Comparison of ENCODE assay signal across 25 cellular contexts in the genomic region with DNA sequence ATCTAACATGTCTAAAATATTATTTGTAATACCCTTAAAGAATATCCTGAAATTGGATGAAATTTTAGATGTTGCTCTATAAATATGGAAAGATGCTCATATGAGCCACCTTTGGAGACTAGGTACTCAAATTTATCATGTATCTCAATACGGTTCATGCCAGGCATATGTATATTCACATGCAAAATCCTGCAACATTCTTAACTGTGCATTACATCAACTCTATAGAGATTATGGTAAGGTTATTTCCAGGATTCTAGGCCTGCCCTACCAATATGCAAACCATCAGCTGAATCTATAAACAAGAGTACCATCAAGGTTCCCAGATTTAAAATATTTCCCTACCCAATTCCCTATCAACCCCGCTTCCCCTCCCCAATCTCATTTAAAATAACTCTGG. TPM values are rescaled to one million over a fixed set of nuclear protein-coding genes. Genes with fewer than 3 reads are reported as not detected.
DNase-seq lines count a peak whose midpoint lies in the region; ATAC-seq, FAIRE-seq and TF ChIP-seq lines count a peak whose summit lies in the region.
"Had no signal": no experiment of that assay in that cellular context is flagged by ENCODE, and none has a peak within 500 bp of the region (broad histone marks: within the 10 kb centered on the region; RNA-seq: fewer than 3 reads in every experiment).

No MANE protein-coding gene starts in this region.

- H3K27me3 ChIP-seq in Karpas-422 (ENCODE audit: low read length) (no peaks in the 10 kb centered on the region), GM12878 (replicated peaks in 1 of 2; ENCODE audit: control insufficient read depth in 2 of 2, insufficient read depth in 2 of 2, low read length in 1 of 2) (no peaks in the 10 kb centered on the region)
- H3K27me3 ChIP-seq: BE2C, BLaER1 had no signal

- H4K20me1 ChIP-seq in Karpas-422 (ENCODE audit: insufficient read depth, low read depth, low read length) (peaks cover 46% of the 10 kb centered on the region), GM12878 (ENCODE audit: control insufficient read depth, insufficient read depth) (no peaks in the 10 kb centered on the region)
- H4K20me1 ChIP-seq: BLaER1 had no signal

- no peaks in the 10 kb centered on the region for H3K9me3 Mint-ChIP-seq in stimulated activated effector memory CD8-positive, alpha-beta T cell treated with anti-CD3 and anti-CD28 coated beads, Interleukin-12 subunit alpha, Interleukin-12 subunit beta, amount 100 ng/mL, for 72 hours
- H3K9me3 Mint-ChIP-seq: CD4-positive, alpha-beta memory T cell; CD4-positive, CD25-positive, alpha-beta regulatory T cell; CD8-positive, alpha-beta memory T cell had no signal

- H3K4me2 ChIP-seq in Karpas-422 (ENCODE audit: low read depth, low read length, poor library complexity, severe bottlenecking) (peak overlapping the region; percentile 38), GM12878 (ENCODE audit: control insufficient read depth, insufficient read depth) (no peak overlapping the region)
- H3K4me2 ChIP-seq: BLaER1 had no signal

- SMC1A ChIA-PET in GM12878 (lab: Charles Lee; ENCODE audit: uncharacterized antibody, unreplicated experiment) = interaction anchor here (0.7 to 5.2 kb wide), 17 partner anchors 8 to 124 kb away, joined by 3 to 42 read pairs (median 4); no protein-coding TSS in a partner anchor

- no peaks in the 10 kb centered on the region for H3K9me3 ChIP-seq in HEK293 (ENCODE audit: control insufficient read depth, insufficient read depth, low read depth, low read length)
- H3K9me3 ChIP-seq in Karpas-422 (ENCODE audit: low read length) = no peaks in the 10 kb centered on the region
- no peaks in the 10 kb centered on the region for H3K9me3 ChIP-seq in GM12878 (replicated peaks; ENCODE audit: control insufficient read depth, insufficient read depth, low read length)
- H3K9me3 ChIP-seq: BE2C, BLaER1 had no signal

- no peak for TF ChIP-seq EP300 in GM12878 (IDR thresholded peaks at IDR 0.05; ENCODE audit: borderline replicate concordance in 1 of 2, control insufficient read depth in 1 of 2, low read depth in 2 of 2, low read length in 2 of 2)

- H3K79me2 ChIP-seq in Karpas-422 (ENCODE audit: low read length) = peaks cover 100% of the 10 kb centered on the region
- H3K79me2 ChIP-seq in GM12878 (ENCODE audit: control insufficient read depth, insufficient read depth, low read length) = peaks cover 83% of the 10 kb centered on the region

- no peak overlapping the region for H3K27ac Mint-ChIP-seq in stimulated activated effector memory CD8-positive, alpha-beta T cell treated with anti-CD3 and anti-CD28 coated beads, Interleukin-12 subunit alpha, Interleukin-12 subunit beta, amount 100 ng/mL, for 72 hours
- H3K27ac Mint-ChIP-seq: CD14-positive monocyte; CD4-positive, alpha-beta memory T cell; CD4-positive, CD25-positive, alpha-beta regulatory T cell had no signal

- no peaks in the 10 kb centered on the region for H3K36me3 ChIP-seq in HEK293 (ENCODE audit: control insufficient read depth in 2 of 2, insufficient read depth in 1 of 2, low read length in 2 of 2)
- H3K36me3 ChIP-seq in Karpas-422 (ENCODE audit: insufficient read depth, low read length) = 0 out of 2 replicates have a peak, but pooled peaks cover 4% of the 10 kb centered on the region
- no peaks in the 10 kb centered on the region for H3K36me3 ChIP-seq in GM12878 (ENCODE audit: control insufficient read depth in 2 of 2, insufficient read depth in 2 of 2, low read length in 1 of 2)
- H3K36me3 ChIP-seq: BE2C, BLaER1 had no signal

- H3K4me3 Mint-ChIP-seq in stimulated activated effector memory CD8-positive, alpha-beta T cell treated with anti-CD3 and anti-CD28 coated beads, Interleukin-12 subunit alpha, Interleukin-12 subunit beta, amount 100 ng/mL, for 72 hours = no peak overlapping the region
- H3K4me3 Mint-ChIP-seq: CD14-positive monocyte; CD4-positive, CD25-positive, alpha-beta regulatory T cell had no signal

- intact Hi-C loops in GM12878 (cut with micrococcal nuclease; ENCODE audit: unreplicated experiment) = no loop called here

- H3K9ac ChIP-seq in Karpas-422 (ENCODE audit: low read length) (0 out of 2 replicates have a peak overlapping the region, but pooled peaks have one; percentile 35), GM12878 (ENCODE audit: control insufficient read depth, insufficient read depth, low read length) (no peak overlapping the region)
- H3K9ac ChIP-seq: BLaER1 had no signal

- no TSS peak for BruUV-seq in GM12878 (replicated peaks; lab: Mats Ljungman, UMichigan)

- 49% methylated on average over 2 of the region's 2 CpGs for WGBS in GM12878 (ENCODE audit: insufficient coverage, insufficient replicate concordance, low lambda C conversion rate, missing lambda C conversion rate)

- RAD21 ChIA-PET in GM12878 (lab: Charles Lee; ENCODE audit: unreplicated experiment) = interaction anchor here (0.7 to 2.6 kb wide), 4 partner anchors 10 to 110 kb away, joined by 3 to 17 read pairs (median 6); no protein-coding TSS in a partner anchor

- CTCF ChIA-PET in HEK293 (lab: Yijun Ruan, JAX) (interaction anchor here (0.6 to 1.3 kb wide), 2 partner anchors 14 to 118 kb away, joined by 3 read pairs; no protein-coding TSS in a partner anchor), GM12878 (lab: Yijun Ruan, JAX) (interaction anchor here (0.5 to 1.7 kb wide), 7 partner anchors 7 to 71 kb away, joined by 3 to 6 read pairs (median 4); no protein-coding TSS in a partner anchor)

- H3K4me1 ChIP-seq in HEK293 (ENCODE audit: control insufficient read depth, insufficient read depth, low read length) = no peaks in the 10 kb centered on the region; the same call in 1 of the 2 replicates
- H3K4me1 ChIP-seq in Karpas-422 (ENCODE audit: low read length) = peaks cover 100% of the 10 kb centered on the region
- peaks cover 12% of the 10 kb centered on the region; the same call in 1 of the 2 replicates for H3K4me1 ChIP-seq in GM12878 (ENCODE audit: control insufficient read depth, insufficient read depth, low read length)

- ATAC-seq in GM12878 (peak; percentile 68), HG03139 (IDR thresholded peaks at IDR 0.05; ENCODE audit: unreplicated experiment) (no peak)
- no peak for ATAC-seq in stimulated activated effector memory CD8-positive, alpha-beta T cell treated with anti-CD3 and anti-CD28 coated beads, Interleukin-12 subunit alpha, Interleukin-12 subunit beta, amount 100 ng/mL, for 72 hours

- POLR2A ChIA-PET in HEK293 (lab: Yijun Ruan, JAX) (no interaction called here), GM12878 (lab: Charles Lee) (interaction anchor here (0.5 to 1.9 kb wide), 5 partner anchors 10 to 162 kb away, joined by 4 to 12 read pairs (median 4); no protein-coding TSS in a partner anchor)

- FAIRE-seq in G401.6 (lab: Jason Lieb, UNC) = peak; percentile 6
- FAIRE-seq in GM12878 (lab: Jason Lieb, UNC) = no peak
- FAIRE-seq: A204.1, GM12891 had no signal

- H3K9me2 ChIP-seq in Karpas-422 (replicated peaks; ENCODE audit: insufficient read depth, low read length) = no peaks in the 10 kb centered on the region

- in situ Hi-C loops in GM12878 (cut with MboI) = no loop called here

- DNase-seq in Karpas-422 (no peak), GM12878 (ENCODE audit: low read depth, low spot score) (no peak), SK-N-DZ (ENCODE audit: low spot score) (no peak), DMS53 treated with DMSO at 0.1 percent for 48 hours (lab: John Stamatoyannopoulos, UW; ENCODE audit: unreplicated experiment) (no peak)
- no peak for DNase-seq in stimulated activated effector memory CD8-positive, alpha-beta T cell treated with anti-CD3 and anti-CD28 coated beads, Interleukin-12 subunit alpha, Interleukin-12 subunit beta, amount 100 ng/mL, for 72 hours (ENCODE audit: low spot score in 2 of 2)
- DNase-seq: 8988T; ACHN; BE2C; C1 segment of cervical spinal cord; CD4-positive, alpha-beta memory T cell; CD4-positive, CD25-positive, alpha-beta regulatory T cell; CD8-positive, alpha-beta memory T cell; COR-L47; DMS 273 treated with DMSO at 0.1 percent for 48 hours; DMS153; DMS53; DMS79 treated with DMSO at 0.1 percent for 48 hours; GDM1 had no signal

- peaks cover 73% of the 10 kb centered on the region for H3K4me1 Mint-ChIP-seq in stimulated activated effector memory CD8-positive, alpha-beta T cell treated with anti-CD3 and anti-CD28 coated beads, Interleukin-12 subunit alpha, Interleukin-12 subunit beta, amount 100 ng/mL, for 72 hours

- H3K27ac ChIP-seq in HEK293 (ENCODE audit: extremely low read depth, low read depth, low read length) = no peak overlapping the region
- peak overlapping the region; percentile 74 for H3K27ac ChIP-seq in Karpas-422 (ENCODE audit: low read length)
- H3K27ac ChIP-seq in GM12878 (ENCODE audit: control insufficient read depth, insufficient read depth) = no peak overlapping the region
- H3K27ac ChIP-seq: BLaER1 had no signal

- no peak for TF ChIP-seq POLR2A in GM12878 (IDR thresholded peaks at IDR 0.05; ENCODE audit: low read depth, low read length)

- H3K36me3 Mint-ChIP-seq in stimulated activated effector memory CD8-positive, alpha-beta T cell treated with anti-CD3 and anti-CD28 coated beads, Interleukin-12 subunit alpha, Interleukin-12 subunit beta, amount 100 ng/mL, for 72 hours = no peaks in the 10 kb centered on the region
- H3K36me3 Mint-ChIP-seq: CD14-positive monocyte; CD4-positive, alpha-beta memory T cell; CD4-positive, CD25-positive, alpha-beta regulatory T cell had no signal

- H3K4me3 ChIP-seq in HEK293 (ENCODE audit: low read depth, low read length) (no peak overlapping the region), Karpas-422 (ENCODE audit: low read length) (0 out of 2 replicates have a peak overlapping the region, but pooled peaks have one; percentile 0), GM12878 (no peak overlapping the region)
- H3K4me3 ChIP-seq: BLaER1 had no signal

- TF ChIP-seq RAD21 in GM12878 (IDR thresholded peaks at IDR 0.05; ENCODE audit: insufficient read depth, low read depth, low read length) = no peak

- TF ChIP-seq CTCF in HEK293 (tag by site-specific recombination; IDR thresholded peaks at IDR 0.05) (no peak), GM12878 (IDR thresholded peaks at IDR 0.05 in 2 of 3, conservative IDR thresholded peaks at IDR 0.05 in 1 of 3; ENCODE audit: control insufficient read depth in 2 of 3, extremely low read depth in 1 of 3, insufficient read depth in 1 of 3, low read depth in 3 of 3, low read length in 3 of 3) (no peak)

- H2AFZ ChIP-seq in Karpas-422 (ENCODE audit: low read length) (no peak overlapping the region), GM12878 (ENCODE audit: control insufficient read depth, low read depth, low read length) (no peak overlapping the region)

RNA-seq across cellular contexts. Expression of gene OSBPL3, which starts 27.5 kb away (rescaled TPM):
- total RNA-seq in Karpas-422 (2014; rRNA removed; shearing (Covaris generic); ENCODE audit: low replicate concordance) = 120 and 149 TPM in 2 replicates
- total RNA-seq in GM12878 (2013; cell fraction: nucleolus; rRNA removed) = 60.2 and 64.2 TPM in 2 replicates
- total RNA-seq in GM12878 (2014; rRNA removed) (26.3 and 29.3 TPM in 2 replicates), GM12878 (2014; rRNA removed; fragmentation: Illumina TruSeq; extraction: Trizol) (27.8 and 28.2 TPM in 2 replicates), GM12878 (2021) (34.0 and 46.6 TPM in 2 replicates)
- polyA plus RNA-seq in GM12878 (2011; ENCODE audit: low read depth) = 8.9 TPM
- polyA plus RNA-seq in GM12878 (2011; rRNA removed) (26.1 and 28.0 TPM in 2 replicates), GM12878 (2014; fragmentation: Illumina TruSeq; extraction: Trizol) (23.3 and 26.6 TPM in 2 replicates), GM12878 (2014; fragmentation: Nextera tagmentation; extraction: Ambion mirVana) (10 to 100 TPM in 1 of 2 experiments, 1 to 10 TPM in 1; 6.1 to 15.2 TPM), GM12878 (2014; rRNA removed) (24.2 and 28.1 TPM in 2 replicates), GM12878 (2016; fragmentation: Nextera tagmentation; extraction: Ambion mirVana) (10 to 100 TPM; 33.3 to 38.1 TPM)
- polyA plus RNA-seq in GM12878 (2011; cell fraction: cytosol; rRNA removed) = 14.5 and 15.8 TPM in 2 replicates
- 77.3 and 96.7 TPM in 2 replicates for polyA plus RNA-seq in GM12878 (2011; cell fraction: nucleus; rRNA removed)
- 11.0 and 12.1 TPM in 2 replicates for polyA plus RNA-seq in GM12878 (2012)
- 39.3 and 41.8 TPM in 2 replicates for polyA minus RNA-seq in GM12878 (2011; rRNA and poly(A)+ RNA removed)
- 7.9 and 12.3 TPM in 2 replicates for polyA minus RNA-seq in GM12878 (2011; cell fraction: cytosol; rRNA and poly(A)+ RNA removed)
- polyA minus RNA-seq in GM12878 (2011; cell fraction: nucleus; rRNA and poly(A)+ RNA removed) = 34.5 and 77.9 TPM in 2 replicates
- polyA plus RNA-seq in SK-N-DZ (2014; cell fraction: cytosol; rRNA removed) = 5.1 and 6.6 TPM in 2 replicates
- 9.6 and 12.2 TPM in 2 replicates for polyA plus RNA-seq in SK-N-DZ (2014; cell fraction: nucleus; rRNA removed)
